ENCODE assay signal across 1 cellular context in genomic region chr2:85018049-85018447, GRCh38.
TF ChIP-seq lines count a peak whose summit lies in the region.

No MANE protein-coding gene starts in this region.

TF ChIP-seq in SK-N-SH, 30 proteins besides CTCF, POLR2A, EP300 and RAD21 (continued from another document):
- TF ChIP-seq REST (IDR thresholded peaks at IDR 0.05; ENCODE audit: low read depth, low read length) (no peak), SIN3A (IDR thresholded peaks at IDR 0.05; ENCODE audit: borderline replicate concordance, low read depth, low read length) (no peak), IRF3 (IDR thresholded peaks at IDR 0.05; ENCODE audit: low read depth, low read length) (no peak), POLR2AphosphoS5 (IDR thresholded peaks at IDR 0.05; ENCODE audit: low read depth, low read length) (no peak), RFX5 (IDR thresholded peaks at IDR 0.05; ENCODE audit: low read length) (no peak)
